ENCODE assay signal across 2 cellular contexts in genomic region chr11:110286298-110287040, GRCh38.
TF ChIP-seq lines count a peak whose summit lies in the region.

No MANE protein-coding gene starts in this region.

TF ChIP-seq in A549, 52 proteins besides CTCF, POLR2A, EP300 and RAD21 (continued from another document):
- no peak for TF ChIP-seq FOSB (CRISPR knock-in tag; IDR thresholded peaks at IDR 0.05)
- TF ChIP-seq BCL3 (IDR thresholded peaks at IDR 0.05), result no peak
- no peak for TF ChIP-seq ZFP36 (IDR thresholded peaks at IDR 0.05; ENCODE audit: borderline replicate concordance, partially characterized antibody)
- TF ChIP-seq ZNF302 (CRISPR knock-in tag; IDR thresholded peaks at IDR 0.05), result no peak
- TF ChIP-seq NPAS2 (CRISPR knock-in tag; IDR thresholded peaks at IDR 0.05; ENCODE audit: borderline replicate concordance), result no peak
- TF ChIP-seq BHLHE40 (IDR thresholded peaks at IDR 0.05; ENCODE audit: low read depth, low read length), result no peak

TF ChIP-seq in HepG2, 621 proteins besides CTCF, POLR2A, EP300 and RAD21 (continued from another document):
- TF ChIP-seq BATF2 (CRISPR knock-in tag; IDR thresholded peaks at IDR 0.05), result no peak
- no peak for TF ChIP-seq TEAD3 (CRISPR knock-in tag; optimal IDR thresholded peaks at IDR 0.05; ENCODE audit: borderline replicate concordance)
- no peak for TF ChIP-seq ATF7 (IDR thresholded peaks at IDR 0.05)
- TF ChIP-seq ATF7 (CRISPR knock-in tag; IDR thresholded peaks at IDR 0.05), result no peak
- TF ChIP-seq ZNF512B (CRISPR knock-in tag; IDR thresholded peaks at IDR 0.05; ENCODE audit: borderline replicate concordance), result no peak
